Comparison of ENCODE assay signal across 10 cellular contexts in genomic region chr3:11847607-11848006, GRCh38. TPM values are rescaled to one million over a fixed set of nuclear protein-coding genes. Genes with fewer than 3 reads are reported as not detected.
DNase-seq lines count a peak whose midpoint lies in the region; ATAC-seq and TF ChIP-seq lines count a peak whose summit lies in the region.
"Had no signal": no experiment of that assay in that cellular context is flagged by ENCODE, and none has a peak within 500 bp of the region (broad histone marks: within the 10 kb centered on the region; RNA-seq: fewer than 3 reads in every experiment).

No MANE protein-coding gene starts in this region.

- no peak for ATAC-seq in memory B cell (ENCODE audit: low read depth)

- H3K36me3 ChIP-seq in suprapubic skin: peaks cover 14% of the 10 kb centered on the region

- peaks cover 3% of the 10 kb centered on the region for H3K27me3 Mint-ChIP-seq in activated naive CD4-positive, alpha-beta T cell treated with anti-CD3 and anti-CD28 coated beads, Interleukin-2, amount 10 ng/mL, durations not matched to agents 7 days and 5 days
- no peaks in the 10 kb centered on the region for H3K27me3 Mint-ChIP-seq in memory B cell

- DNase-seq in stimulated activated CD4-positive, alpha-beta T cell treated with anti-CD3 and anti-CD28 coated beads, Interleukin-4, amount 100 ng/mL, for 24 hours: peak; percentile 21
- DNase-seq in stimulated activated CD4-positive, alpha-beta T cell treated with anti-CD3 and anti-CD28 coated beads, Interleukin-4, amount 100 ng/mL, for 1 hour: no peak
- DNase-seq in activated naive CD4-positive, alpha-beta T cell treated with anti-CD3 and anti-CD28 coated beads, Interleukin-2, amount 10 ng/mL, durations not matched to agents 7 days and 5 days: peak; percentile 27
- DNase-seq in memory B cell (ENCODE audit: low spot score in 2 of 2): no peak
- DNase-seq in AG20443 (ENCODE audit: low spot score): no peak
- DNase-seq in NCI-H526 treated with DMSO at 0.1 percent for 48 hours (lab: John Stamatoyannopoulos, UW): no peak
- no peak for DNase-seq in hepatic stellate cell (ENCODE audit: low spot score)
- no peak for DNase-seq in suprapubic skin (ENCODE audit: low spot score in 2 of 2)
- DNase-seq: EL, NCI-H69 had no signal

- peak overlapping the region; percentile 95 for H3K4me3 Mint-ChIP-seq in activated naive CD4-positive, alpha-beta T cell treated with anti-CD3 and anti-CD28 coated beads, Interleukin-2, amount 10 ng/mL, durations not matched to agents 7 days and 5 days
- peak overlapping the region; percentile 99 for H3K4me3 Mint-ChIP-seq in memory B cell

- CTCF ChIA-PET in activated naive CD4-positive, alpha-beta T cell treated with anti-CD3 and anti-CD28 coated beads, Interleukin-2, amount 10 ng/mL, durations not matched to agents 7 days and 5 days (lab: Charles Lee): interaction anchor here (0.8 to 1.8 kb wide), 7 partner anchors 11 to 329 kb away, joined by 3 to 8 read pairs (median 4); no protein-coding TSS in a partner anchor

- TF ChIP-seq CTCF in suprapubic skin (IDR thresholded peaks at IDR 0.05): no peak

- no peak overlapping the region for H3K27ac ChIP-seq in suprapubic skin

- H3K9me3 Mint-ChIP-seq in activated naive CD4-positive, alpha-beta T cell treated with anti-CD3 and anti-CD28 coated beads, Interleukin-2, amount 10 ng/mL, durations not matched to agents 7 days and 5 days: no peaks in the 10 kb centered on the region
- no peaks in the 10 kb centered on the region for H3K9me3 Mint-ChIP-seq in memory B cell

- H3K4me1 ChIP-seq in suprapubic skin: peaks cover 32% of the 10 kb centered on the region

- no peak for TF ChIP-seq EP300 in suprapubic skin (IDR thresholded peaks at IDR 0.05)

- TF ChIP-seq POLR2A in suprapubic skin (IDR thresholded peaks at IDR 0.05): no peak

- H3K4me3 ChIP-seq in suprapubic skin: no peak overlapping the region

- H3K36me3 Mint-ChIP-seq in activated naive CD4-positive, alpha-beta T cell treated with anti-CD3 and anti-CD28 coated beads, Interleukin-2, amount 10 ng/mL, durations not matched to agents 7 days and 5 days: peaks cover 18% of the 10 kb centered on the region
- H3K36me3 Mint-ChIP-seq in memory B cell: peaks cover 6% of the 10 kb centered on the region

- no peak overlapping the region for H3K27ac Mint-ChIP-seq in activated naive CD4-positive, alpha-beta T cell treated with anti-CD3 and anti-CD28 coated beads, Interleukin-2, amount 10 ng/mL, durations not matched to agents 7 days and 5 days
- H3K27ac Mint-ChIP-seq in memory B cell: peak overlapping the region; percentile 96

- no peaks in the 10 kb centered on the region for H3K27me3 ChIP-seq in suprapubic skin

- WGBS in suprapubic skin: 70% methylated on average over 1 of the region's 1 CpG

- peaks cover 26% of the 10 kb centered on the region for H3K4me1 Mint-ChIP-seq in activated naive CD4-positive, alpha-beta T cell treated with anti-CD3 and anti-CD28 coated beads, Interleukin-2, amount 10 ng/mL, durations not matched to agents 7 days and 5 days
- peaks cover 25% of the 10 kb centered on the region for H3K4me1 Mint-ChIP-seq in memory B cell

- H3K9me3 ChIP-seq in suprapubic skin: no peaks in the 10 kb centered on the region

RNA-seq across cellular contexts. Expression of gene TAMM41, which starts 0.9 kb away (rescaled TPM):
- total RNA-seq in suprapubic skin: 10 to 100 TPM in 2 of 4 donors, 1 to 10 TPM in 2; 9.2 to 36.6 (median 15.1) TPM

Comparison
In these comparisons a context has a peak if more than half of its experiments do, and no peak if none do; other contexts are left out.
1. DNase-seq: peak in stimulated activated CD4-positive, alpha-beta T cell treated with anti-CD3 and anti-CD28 coated beads, Interleukin-4, amount 100 ng/mL, for 24 hours (single experiment) and activated naive CD4-positive, alpha-beta T cell treated with anti-CD3 and anti-CD28 coated beads, Interleukin-2, amount 10 ng/mL, durations not matched to agents 7 days and 5 days (single experiment); none in stimulated activated CD4-positive, alpha-beta T cell treated with anti-CD3 and anti-CD28 coated beads, Interleukin-4, amount 100 ng/mL, for 1 hour (single experiment), memory B cell (0 of 2), AG20443 (single experiment), NCI-H526 treated with DMSO at 0.1 percent for 48 hours (single experiment), hepatic stellate cell (single experiment) and suprapubic skin (0 of 2).